8 cellular contexts compared by ENCODE assay signal in the genomic region with DNA sequence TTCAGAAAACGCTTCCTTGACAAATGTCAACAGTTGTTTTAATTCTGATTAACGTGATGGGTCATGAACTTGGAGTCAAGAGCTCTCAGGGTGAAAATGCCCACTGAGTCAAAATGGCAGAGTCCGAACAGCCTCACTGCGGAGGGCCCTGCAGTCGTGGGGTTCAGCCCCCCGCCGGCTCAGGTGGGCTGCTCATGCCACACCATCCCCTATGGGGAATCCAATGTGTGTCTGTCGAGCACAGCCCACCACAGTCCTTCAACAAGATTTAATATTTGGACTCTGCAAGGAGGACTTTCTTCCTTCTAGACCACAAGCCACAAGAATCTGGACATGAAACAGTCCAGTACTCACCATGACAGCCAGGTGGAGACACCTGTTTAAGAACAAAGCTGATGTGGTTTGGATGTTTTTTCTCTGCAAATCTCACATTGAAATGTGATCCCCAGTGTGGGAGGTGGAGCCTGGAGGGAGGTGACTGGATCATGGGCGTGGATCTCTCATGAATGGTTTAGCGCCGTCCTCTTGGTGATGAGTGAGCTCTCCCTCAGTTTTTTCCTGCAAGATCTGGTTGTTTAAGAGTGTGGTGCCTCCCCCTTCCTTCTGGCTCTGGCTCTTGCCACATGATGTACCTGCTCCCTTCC.
DNase-seq lines count a peak whose midpoint lies in the region; ATAC-seq and TF ChIP-seq lines count a peak whose summit lies in the region.

No MANE protein-coding gene starts in this region.

- intact Hi-C loops in Right ventricle myocardium inferior (cut with DNase I): no loop called here

- no peak overlapping the region for H3K4me3 ChIP-seq in GM12875 (ENCODE audit: low read depth, low read length)
- no peak overlapping the region for H3K4me3 ChIP-seq in coronary artery
- no peak overlapping the region for H3K4me3 ChIP-seq in osteoblast (ENCODE audit: insufficient read depth, low read length)

- H3K27ac ChIP-seq in coronary artery (no peak overlapping the region), osteoblast (ENCODE audit: low read depth, low read length) (no peak overlapping the region)

- H2AFZ ChIP-seq in osteoblast (ENCODE audit: low read length): no peak overlapping the region

- no peaks in the 10 kb centered on the region for H3K9me3 ChIP-seq in osteoblast (ENCODE audit: low read depth, low read length)

- H3K27me3 ChIP-seq in osteoblast (ENCODE audit: insufficient read depth, low read length): no peaks in the 10 kb centered on the region

- no peaks in the 10 kb centered on the region for H3K36me3 ChIP-seq in osteoblast (ENCODE audit: insufficient read depth, low read length)

- no peaks in the 10 kb centered on the region for H3K4me1 ChIP-seq in osteoblast (ENCODE audit: insufficient read depth, low read length)

- DNase-seq in NCI-H2029 (lab: John Stamatoyannopoulos, UW): peak; percentile 82
- DNase-seq in coronary artery (ENCODE audit: low spot score): peak; percentile 45
- DNase-seq in osteoblast (ENCODE audit: insufficient read length, low spot score, missing footprints): peak; percentile 21
- no peak for DNase-seq in Right ventricle myocardium inferior (ENCODE audit: missing footprints)

- H3K4me2 ChIP-seq in osteoblast (ENCODE audit: insufficient read depth, low read length): no peak overlapping the region

- ATAC-seq in GM19397 (IDR thresholded peaks at IDR 0.05; ENCODE audit: unreplicated experiment) (no peak), Right ventricle myocardium inferior (no peak), HG02610 (IDR thresholded peaks at IDR 0.05; ENCODE audit: unreplicated experiment) (no peak), HG03175 (IDR thresholded peaks at IDR 0.05; ENCODE audit: unreplicated experiment) (no peak)

- no peaks in the 10 kb centered on the region for H3K79me2 ChIP-seq in osteoblast (ENCODE audit: insufficient read depth, low read length)

- H4K20me1 ChIP-seq in osteoblast (ENCODE audit: insufficient read depth, low read length): no peaks in the 10 kb centered on the region

- TF ChIP-seq CTCF in GM12875 (IDR thresholded peaks at IDR 0.05; ENCODE audit: borderline replicate concordance, insufficient read depth, low read depth, low read length) (peak; percentile 19; the same call in 1 of the 2 replicates), coronary artery (IDR thresholded peaks at IDR 0.05) (no peak), osteoblast (IDR thresholded peaks at IDR 0.05; ENCODE audit: extremely low read depth, low read depth, low read length) (no peak)
